Comparison of ENCODE assay signal across 8 cellular contexts in genomic region chr15:40953713-40954074, GRCh38. TPM values are rescaled to one million over a fixed set of nuclear protein-coding genes. Genes with fewer than 3 reads are reported as not detected.
DNase-seq lines count a peak whose midpoint lies in the region; ATAC-seq, FAIRE-seq and TF ChIP-seq lines count a peak whose summit lies in the region.

No MANE protein-coding gene starts in this region.

- peak overlapping the region; percentile 89 for H3K4me2 ChIP-seq in keratinocyte (ENCODE audit: control insufficient read depth, extremely low read depth, insufficient read depth, low read depth, low read length)

- H2AFZ ChIP-seq in keratinocyte (ENCODE audit: control insufficient read depth, low read length), result peak overlapping the region; percentile 92

- H3K9ac ChIP-seq in keratinocyte (ENCODE audit: control insufficient read depth, extremely low read depth, insufficient read depth, low read length), result peak overlapping the region; percentile 87

- TF ChIP-seq CTCF in keratinocyte (optimal IDR thresholded peaks at IDR 0.05 in 1 of 3, IDR thresholded peaks at IDR 0.05 in 1 of 3, conservative IDR thresholded peaks at IDR 0.05 in 1 of 3; ENCODE audit: extremely low read depth in 1 of 3, insufficient read depth in 2 of 3, low read length in 3 of 3) (no peak), thyroid gland (IDR thresholded peaks at IDR 0.05) (no peak)

- H3K79me2 ChIP-seq in keratinocyte (ENCODE audit: control insufficient read depth, insufficient read depth, low read length), result no peaks in the 10 kb centered on the region

- TF ChIP-seq POLR2A in thyroid gland (IDR thresholded peaks at IDR 0.05), result no peak

- dilution Hi-C loops in keratinocyte (cut with MboI; ENCODE audit: extremely low pct_ligation_motif_present, low sequenced_read_pairs), result no loop called here

- H3K9me3 Mint-ChIP-seq in activated T-helper 1 cell treated with anti-CD3 and anti-CD28 coated beads, Interleukin-12 subunit alpha, Interleukin-12 subunit beta, Interleukin-2, Interleukin-4 antibody, amounts not matched to agents 30 ng/mL and 10 ng/mL and 1 ng/mL, durations not matched to agents 14 hours and 24 hours and 36 hours, result no peaks in the 10 kb centered on the region

- peaks cover 20% of the 10 kb centered on the region for H3K4me1 ChIP-seq in keratinocyte (ENCODE audit: control insufficient read depth, extremely low read depth, insufficient read depth, low read length)
- peaks cover 6 to 17% of the 10 kb centered on the region in 2 donors for H3K4me1 ChIP-seq in thyroid gland

- CTCF ChIA-PET in HEK293T (lab: Yijun Ruan, JAX), result interaction anchor here (1.2 to 1.5 kb wide), 2 partner anchors 11 to 23 kb away, joined by 3 to 7 read pairs; no protein-coding TSS in a partner anchor

- no peaks in the 10 kb centered on the region for H3K9me3 ChIP-seq in keratinocyte (ENCODE audit: control insufficient read depth, low read depth, low read length)
- no peaks in the 10 kb centered on the region for H3K9me3 ChIP-seq in thyroid gland

- peaks cover 3% of the 10 kb centered on the region for H4K20me1 ChIP-seq in keratinocyte (ENCODE audit: control insufficient read depth, extremely low read depth, insufficient read depth, low read length)

- intact Hi-C loops in activated T-helper 1 cell treated with anti-CD3 and anti-CD28 coated beads, Interleukin-12 subunit alpha, Interleukin-12 subunit beta, Interleukin-2, Interleukin-4 antibody, amounts not matched to agents 30 ng/mL and 10 ng/mL and 1 ng/mL, durations not matched to agents 14 hours and 24 hours and 36 hours (cut with micrococcal nuclease), result loop anchor here (1.0 to 5.0 kb wide), 7 partner anchors 11 to 384 kb away; partner anchors contain the start of genes CHP1, DNAJC17, NUSAP1 and OIP5
- intact Hi-C loops in thyroid gland (cut with DNase I), result no loop called here

- H3K9me1 ChIP-seq in keratinocyte (ENCODE audit: control insufficient read depth, extremely low read depth, insufficient read depth, low read length), result no peaks in the 10 kb centered on the region

- peaks cover 3% of the 10 kb centered on the region for H3K36me3 Mint-ChIP-seq in activated T-helper 1 cell treated with anti-CD3 and anti-CD28 coated beads, Interleukin-12 subunit alpha, Interleukin-12 subunit beta, Interleukin-2, Interleukin-4 antibody, amounts not matched to agents 30 ng/mL and 10 ng/mL and 1 ng/mL, durations not matched to agents 14 hours and 24 hours and 36 hours (ENCODE audit: low read depth)

- peaks cover 4 to 15% of the 10 kb centered on the region in 2 experiments for H3K36me3 ChIP-seq in keratinocyte (ENCODE audit: control insufficient read depth in 2 of 2, extremely low read depth in 1 of 2, insufficient read depth in 2 of 2, low read length in 2 of 2)
- H3K36me3 ChIP-seq in thyroid gland, result no peaks in the 10 kb centered on the region

- H3K27me3 ChIP-seq in keratinocyte (ENCODE audit: control insufficient read depth, extremely low read depth, insufficient read depth, low read length), result no peaks in the 10 kb centered on the region
- H3K27me3 ChIP-seq in thyroid gland, result no peaks in the 10 kb centered on the region

- POLR2A ChIA-PET in HEK293T (lab: Yijun Ruan, JAX), result interaction anchor here (0.7 to 9.1 kb wide), 38 partner anchors 8 to 825 kb away, joined by 3 to 146 read pairs (median 4); partner anchors contain the start of genes CHP1, DLL4, INO80 and NUSAP1

- no peak for FAIRE-seq in keratinocyte (lab: Jason Lieb, UNC)

- H3K4me3 Mint-ChIP-seq in activated T-helper 1 cell treated with anti-CD3 and anti-CD28 coated beads, Interleukin-12 subunit alpha, Interleukin-12 subunit beta, Interleukin-2, Interleukin-4 antibody, amounts not matched to agents 30 ng/mL and 10 ng/mL and 1 ng/mL, durations not matched to agents 14 hours and 24 hours and 36 hours, result peak overlapping the region; percentile 92

- H3K27me3 Mint-ChIP-seq in activated T-helper 1 cell treated with anti-CD3 and anti-CD28 coated beads, Interleukin-12 subunit alpha, Interleukin-12 subunit beta, Interleukin-2, Interleukin-4 antibody, amounts not matched to agents 30 ng/mL and 10 ng/mL and 1 ng/mL, durations not matched to agents 14 hours and 24 hours and 36 hours (ENCODE audit: insufficient read depth), result no peaks in the 10 kb centered on the region

- H3K27ac Mint-ChIP-seq in activated T-helper 1 cell treated with anti-CD3 and anti-CD28 coated beads, Interleukin-12 subunit alpha, Interleukin-12 subunit beta, Interleukin-2, Interleukin-4 antibody, amounts not matched to agents 30 ng/mL and 10 ng/mL and 1 ng/mL, durations not matched to agents 14 hours and 24 hours and 36 hours, result peak overlapping the region; percentile 89

- H3K4me1 Mint-ChIP-seq in activated T-helper 1 cell treated with anti-CD3 and anti-CD28 coated beads, Interleukin-12 subunit alpha, Interleukin-12 subunit beta, Interleukin-2, Interleukin-4 antibody, amounts not matched to agents 30 ng/mL and 10 ng/mL and 1 ng/mL, durations not matched to agents 14 hours and 24 hours and 36 hours (ENCODE audit: low read depth), result peaks cover 48% of the 10 kb centered on the region

- DNase-seq in activated CD8-positive, alpha-beta memory T cell treated with anti-CD3 and anti-CD28 coated beads for 24 hours, result peak; percentile 70
- no peak for DNase-seq in activated CD8-positive, alpha-beta memory T cell treated with anti-CD3 and anti-CD28 coated beads, Interleukin-2, amount 50 U/mL, for 48 hours
- DNase-seq in activated T-helper 1 cell treated with anti-CD3 and anti-CD28 coated beads, Interleukin-12 subunit alpha, Interleukin-12 subunit beta, Interleukin-2, Interleukin-4 antibody, amounts not matched to agents 30 ng/mL and 10 ng/mL and 1 ng/mL, durations not matched to agents 14 hours and 24 hours and 36 hours (ENCODE audit: low spot score), result no peak
- no peak for DNase-seq in keratinocyte (ENCODE audit: low read depth, low spot score)
- DNase-seq in thyroid gland, result peak in 1 of 2 donors; percentile 23
- no peak for DNase-seq in HEK293T (ENCODE audit: extremely low spot score)
- no peak for DNase-seq in NCI-H1105 (lab: John Stamatoyannopoulos, UW)

- ATAC-seq in HG03378 (IDR thresholded peaks at IDR 0.05; ENCODE audit: unreplicated experiment), result no peak

- H3K4me3 ChIP-seq in keratinocyte (ENCODE audit: control insufficient read depth in 2 of 3, extremely low read depth in 1 of 3, insufficient read depth in 2 of 3, low read depth in 1 of 3, low read length in 3 of 3) (peak overlapping the region; percentile 75 to 87 (median 86)), thyroid gland (replicated peaks in 1 of 3) (peak overlapping the region; percentile 11 to 88 (median 61))

- WGBS in thyroid gland, 2 donors, result 3 to 8% methylated on average over 3 to 6 of the region's 17 CpGs

- H3K27ac ChIP-seq in keratinocyte (ENCODE audit: control insufficient read depth, insufficient read depth, low read length), result peak overlapping the region; percentile 52
- H3K27ac ChIP-seq in thyroid gland, result no peak overlapping the region

TF ChIP-seq in HEK293T, 16 proteins besides CTCF, POLR2A, EP300 and RAD21 (continues in another document):
- TF ChIP-seq TARDBP (IDR thresholded peaks at IDR 0.05) (no peak), FOXA1 (IDR thresholded peaks at IDR 0.05) (no peak), FOXK2 (IDR thresholded peaks at IDR 0.05) (no peak), LEF1 (IDR thresholded peaks at IDR 0.05; ENCODE audit: borderline replicate concordance) (no peak), NFRKB (IDR thresholded peaks at IDR 0.05) (no peak), CTBP1 (IDR thresholded peaks at IDR 0.05; ENCODE audit: borderline replicate concordance) (no peak), SP1 (IDR thresholded peaks at IDR 0.05) (no peak), ARNT (IDR thresholded peaks at IDR 0.05) (no peak)

RNA-seq across cellular contexts. Expression of gene CHAC1, which starts 0.4 kb away (rescaled TPM):
- total RNA-seq in activated T-helper 1 cell treated with anti-CD3 and anti-CD28 coated beads, Interleukin-12 subunit alpha, Interleukin-12 subunit beta, Interleukin-2, Interleukin-4 antibody, amounts not matched to agents 30 ng/mL and 10 ng/mL and 1 ng/mL, durations not matched to agents 14 hours and 24 hours and 36 hours, result 11.7 and 12.4 TPM in 2 replicates
- polyA plus RNA-seq in keratinocyte, result 6.4 to 7.2 TPM (median 6.9 TPM) in 3 replicates
- 8.1 TPM for polyA plus RNA-seq in keratinocyte (2011; ENCODE audit: low read depth)
- 6.5 and 7.4 TPM in 2 replicates for polyA plus RNA-seq in keratinocyte (2011; cell fraction: cytosol; rRNA removed)
- polyA plus RNA-seq in keratinocyte (2011; cell fraction: nucleus; rRNA removed), result 12.4 and 12.8 TPM in 2 replicates
- polyA plus RNA-seq in keratinocyte (2012; ENCODE audit: low replicate concordance), result 5.7 and 41.9 TPM in 2 replicates
- polyA minus RNA-seq in keratinocyte, result 3.6 to 4.4 TPM (median 4.1 TPM) in 3 replicates
- polyA minus RNA-seq in keratinocyte (2011; cell fraction: cytosol; rRNA and poly(A)+ RNA removed), result 15.9 TPM
- polyA minus RNA-seq in keratinocyte (2011; cell fraction: nucleus; rRNA and poly(A)+ RNA removed), result 7.1 and 11.8 TPM in 2 replicates
- 1 to 10 TPM; 1.1 to 3.1 (median 1.8) TPM for total RNA-seq in thyroid gland

RNA-seq across cellular contexts. Expression of gene DLL4, which starts 24.6 kb away (rescaled TPM):
- 0.29 and 0.36 TPM in 2 replicates for total RNA-seq in activated T-helper 1 cell treated with anti-CD3 and anti-CD28 coated beads, Interleukin-12 subunit alpha, Interleukin-12 subunit beta, Interleukin-2, Interleukin-4 antibody, amounts not matched to agents 30 ng/mL and 10 ng/mL and 1 ng/mL, durations not matched to agents 14 hours and 24 hours and 36 hours
- polyA plus RNA-seq in keratinocyte, result not detected in 3 replicates
- polyA plus RNA-seq in keratinocyte (2011; ENCODE audit: low read depth), result not detected
- not detected in 2 replicates for polyA plus RNA-seq in keratinocyte (2011; cell fraction: cytosol; rRNA removed)
- 0.15 TPM in 1 of 2 replicates, not detected in the other for polyA plus RNA-seq in keratinocyte (2011; cell fraction: nucleus; rRNA removed)
- 0.07 TPM in 1 of 2 replicates, not detected in the other for polyA plus RNA-seq in keratinocyte (2012; ENCODE audit: low replicate concordance)
- polyA minus RNA-seq in keratinocyte, result not detected in 3 replicates
- polyA minus RNA-seq in keratinocyte (2011; cell fraction: cytosol; rRNA and poly(A)+ RNA removed), result not detected
- not detected in 2 replicates for polyA minus RNA-seq in keratinocyte (2011; cell fraction: nucleus; rRNA and poly(A)+ RNA removed)
- total RNA-seq in thyroid gland, result 10 to 100 TPM in 3 of 4 donors, 1 to 10 TPM in 1; 6.8 to 27.1 (median 10.8) TPM

RNA-seq across cellular contexts. Expression of gene VPS18, which starts 59.4 kb away (rescaled TPM):
- 15.0 and 16.7 TPM in 2 replicates for total RNA-seq in activated T-helper 1 cell treated with anti-CD3 and anti-CD28 coated beads, Interleukin-12 subunit alpha, Interleukin-12 subunit beta, Interleukin-2, Interleukin-4 antibody, amounts not matched to agents 30 ng/mL and 10 ng/mL and 1 ng/mL, durations not matched to agents 14 hours and 24 hours and 36 hours
- 11.6 to 21.1 TPM (median 18.2 TPM) in 3 replicates for polyA plus RNA-seq in keratinocyte
- polyA plus RNA-seq in keratinocyte (2011; ENCODE audit: low read depth), result 5.7 TPM
- 9.4 and 15.1 TPM in 2 replicates for polyA plus RNA-seq in keratinocyte (2011; cell fraction: cytosol; rRNA removed)
- 29.3 and 35.6 TPM in 2 replicates for polyA plus RNA-seq in keratinocyte (2011; cell fraction: nucleus; rRNA removed)
- polyA plus RNA-seq in keratinocyte (2012; ENCODE audit: low replicate concordance), result 14.4 and 20.6 TPM in 2 replicates
- polyA minus RNA-seq in keratinocyte, result 41.6 to 68.4 TPM (median 60.3 TPM) in 3 replicates
- 44.7 TPM for polyA minus RNA-seq in keratinocyte (2011; cell fraction: cytosol; rRNA and poly(A)+ RNA removed)
- polyA minus RNA-seq in keratinocyte (2011; cell fraction: nucleus; rRNA and poly(A)+ RNA removed), result 59.2 and 60.0 TPM in 2 replicates
- total RNA-seq in thyroid gland, result 10 to 100 TPM; 29.2 to 43.6 (median 37.2) TPM
